In genomic region chr19:53977991-53978731, GRCh38 we compare ENCODE assay signal across 10 cellular contexts. TPM values are rescaled to one million over a fixed set of nuclear protein-coding genes. Genes with fewer than 3 reads are reported as not detected.
A peak's percentile ranks its signal among the peaks of the same experiment; 100 is the strongest.
DNase-seq lines count a peak whose midpoint lies in the region; ATAC-seq and TF ChIP-seq lines count a peak whose summit lies in the region.
"Had no signal": no experiment of that assay in that cellular context is flagged by ENCODE, and none has a peak within 500 bp of the region (broad histone marks: within the 10 kb centered on the region; RNA-seq: fewer than 3 reads in every experiment).

No MANE protein-coding gene starts in this region.

- H3K4me1 Mint-ChIP-seq in activated T-helper 2 cell treated with anti-CD3 and anti-CD28 coated beads, Interferon-gamma antibody, Interleukin-2, Interleukin-4, amounts not matched to agents 10 μg/mL and 5 μg/mL and 100 μg/mL, durations not matched to agents 14 hours and 24 hours and 36 hours (ENCODE audit: low read depth) = peaks cover 11% of the 10 kb centered on the region
- H3K4me1 Mint-ChIP-seq in glutamatergic neuron (ENCODE audit: low read depth, unreplicated experiment) = peaks cover 8% of the 10 kb centered on the region

- intact Hi-C loops in activated T-helper 2 cell treated with anti-CD3 and anti-CD28 coated beads, Interferon-gamma antibody, Interleukin-2, Interleukin-4, amounts not matched to agents 10 μg/mL and 5 μg/mL and 100 μg/mL, durations not matched to agents 14 hours and 24 hours and 36 hours (cut with micrococcal nuclease) = loop anchor here (1.0 to 10.0 kb wide), 2 partner anchors 47 to 70 kb away; no protein-coding TSS in a partner anchor

- peaks cover 10% of the 10 kb centered on the region for H3K36me3 Mint-ChIP-seq in activated T-helper 2 cell treated with anti-CD3 and anti-CD28 coated beads, Interferon-gamma antibody, Interleukin-2, Interleukin-4, amounts not matched to agents 10 μg/mL and 5 μg/mL and 100 μg/mL, durations not matched to agents 14 hours and 24 hours and 36 hours (ENCODE audit: low read depth)
- H3K36me3 Mint-ChIP-seq in glutamatergic neuron (ENCODE audit: unreplicated experiment) = peaks cover 12% of the 10 kb centered on the region

- peaks cover 44% of the 10 kb centered on the region for H3K27me3 Mint-ChIP-seq in activated T-helper 2 cell treated with anti-CD3 and anti-CD28 coated beads, Interferon-gamma antibody, Interleukin-2, Interleukin-4, amounts not matched to agents 10 μg/mL and 5 μg/mL and 100 μg/mL, durations not matched to agents 14 hours and 24 hours and 36 hours (ENCODE audit: low read depth)
- H3K27me3 Mint-ChIP-seq in glutamatergic neuron (ENCODE audit: unreplicated experiment) = peaks cover 12% of the 10 kb centered on the region

- H3K27ac Mint-ChIP-seq in activated T-helper 2 cell treated with anti-CD3 and anti-CD28 coated beads, Interferon-gamma antibody, Interleukin-2, Interleukin-4, amounts not matched to agents 10 μg/mL and 5 μg/mL and 100 μg/mL, durations not matched to agents 14 hours and 24 hours and 36 hours = no peak overlapping the region
- peak overlapping the region; percentile 59 for H3K27ac Mint-ChIP-seq in glutamatergic neuron (ENCODE audit: unreplicated experiment)

- peak; percentile 64 for DNase-seq in activated CD8-positive, alpha-beta memory T cell treated with anti-CD3 and anti-CD28 coated beads for 24 hours
- DNase-seq in activated CD8-positive, alpha-beta memory T cell treated with anti-CD3 and anti-CD28 coated beads, Interleukin-2, amount 50 U/mL, for 4 hours = no peak
- DNase-seq in activated T-helper 2 cell treated with anti-CD3 and anti-CD28 coated beads, Interferon-gamma antibody, Interleukin-2, Interleukin-4, amounts not matched to agents 10 μg/mL and 5 μg/mL and 100 μg/mL, durations not matched to agents 14 hours and 24 hours and 36 hours (ENCODE audit: low spot score) = no peak
- DNase-seq in glutamatergic neuron (peak; percentile 96), occipital lobe (lab: John Stamatoyannopoulos, UW) (peak; percentile 90), cerebellar nuclear complex (lab: John Stamatoyannopoulos, UW) (no peak)

- ATAC-seq in HG03095 (IDR thresholded peaks at IDR 0.05; ENCODE audit: unreplicated experiment) (no peak), HG03354 (IDR thresholded peaks at IDR 0.05; ENCODE audit: poor library complexity, severe bottlenecking, unreplicated experiment) (no peak)

- peak overlapping the region; percentile 40 for H3K4me3 Mint-ChIP-seq in activated T-helper 2 cell treated with anti-CD3 and anti-CD28 coated beads, Interferon-gamma antibody, Interleukin-2, Interleukin-4, amounts not matched to agents 10 μg/mL and 5 μg/mL and 100 μg/mL, durations not matched to agents 14 hours and 24 hours and 36 hours (ENCODE audit: low read depth)
- peak overlapping the region; percentile 89 for H3K4me3 Mint-ChIP-seq in glutamatergic neuron (ENCODE audit: unreplicated experiment)

- no peak for TF ChIP-seq CTCF in glutamatergic neuron (IDR thresholded peaks at IDR 0.05; ENCODE audit: partially characterized antibody, unreplicated experiment)

- H3K9me3 Mint-ChIP-seq in activated T-helper 2 cell treated with anti-CD3 and anti-CD28 coated beads, Interferon-gamma antibody, Interleukin-2, Interleukin-4, amounts not matched to agents 10 μg/mL and 5 μg/mL and 100 μg/mL, durations not matched to agents 14 hours and 24 hours and 36 hours = peaks cover 17% of the 10 kb centered on the region
- H3K9me3 Mint-ChIP-seq in glutamatergic neuron (ENCODE audit: unreplicated experiment) = peaks cover 11% of the 10 kb centered on the region

RNA-seq across cellular contexts. Expression of gene CACNG6, which starts 13.3 kb away (rescaled TPM):
- total RNA-seq in activated T-helper 2 cell treated with anti-CD3 and anti-CD28 coated beads, Interferon-gamma antibody, Interleukin-2, Interleukin-4, amounts not matched to agents 10 μg/mL and 5 μg/mL and 100 μg/mL, durations not matched to agents 14 hours and 24 hours and 36 hours = not detected in 2 replicates
- total RNA-seq in glutamatergic neuron (ENCODE audit: unreplicated experiment) = 0.74 TPM
- total RNA-seq in occipital lobe = 0.47 TPM
- total RNA-seq: activated CD8-positive, alpha-beta memory T cell treated with anti-CD3 and anti-CD28 coated beads for 36 hours; thyroid gland had no signal

RNA-seq across cellular contexts. Expression of gene CACNG8, which starts 15.4 kb away (rescaled TPM):
- total RNA-seq in activated T-helper 2 cell treated with anti-CD3 and anti-CD28 coated beads, Interferon-gamma antibody, Interleukin-2, Interleukin-4, amounts not matched to agents 10 μg/mL and 5 μg/mL and 100 μg/mL, durations not matched to agents 14 hours and 24 hours and 36 hours = not detected in 2 replicates
- total RNA-seq in glutamatergic neuron (ENCODE audit: unreplicated experiment) (4.3 TPM), occipital lobe (4.7 TPM)
- total RNA-seq: activated CD8-positive, alpha-beta memory T cell treated with anti-CD3 and anti-CD28 coated beads for 36 hours; thyroid gland had no signal

Comparison
In these comparisons a context has a peak if more than half of its experiments do, and no peak if none do; other contexts are left out.
1. DNase-seq: peak in activated CD8-positive, alpha-beta memory T cell treated with anti-CD3 and anti-CD28 coated beads for 24 hours (single experiment), glutamatergic neuron (single experiment) and occipital lobe (single experiment); none in activated CD8-positive, alpha-beta memory T cell treated with anti-CD3 and anti-CD28 coated beads, Interleukin-2, amount 50 U/mL, for 4 hours (single experiment), activated T-helper 2 cell treated with anti-CD3 and anti-CD28 coated beads, Interferon-gamma antibody, Interleukin-2, Interleukin-4, amounts not matched to agents 10 μg/mL and 5 μg/mL and 100 μg/mL, durations not matched to agents 14 hours and 24 hours and 36 hours (single experiment) and cerebellar nuclear complex (0 of 2).